ENCODE assay signal across 33 cellular contexts in genomic region chr3:182769673-182770072, GRCh38.
"Had no signal": no experiment of that assay in that cellular context is flagged by ENCODE, and none has a peak within 500 bp of the region (broad histone marks: within the 10 kb centered on the region; RNA-seq: fewer than 3 reads in every experiment).

No MANE protein-coding gene starts in this region.

- DNase-seq: activated effector memory CD4-positive, alpha-beta T cell treated with anti-CD3 and anti-CD28 coated beads, Interleukin-2, amount 50 U/mL, for 16 hours; activated effector memory CD4-positive, alpha-beta T cell treated with Interleukin-2 at 50 U/mL for 16 hours; activated gamma-delta T cell; activated gamma-delta T cell treated with Interleukin-2 at 50 U/mL for 16 hours; activated naive CD4-positive, alpha-beta T cell; activated naive CD4-positive, alpha-beta T cell treated with anti-CD3 and anti-CD28 coated beads for 36 hours; activated naive CD4-positive, alpha-beta T cell treated with anti-CD3 and anti-CD28 coated beads, Interleukin-2, amount 10 ng/mL, durations not matched to agents 7 days and 5 days; activated naive CD4-positive, alpha-beta T cell treated with anti-CD3 and anti-CD28 coated beads, Interleukin-2, amount 50 U/mL, for 16 hours; activated naive CD4-positive, alpha-beta T cell treated with Interleukin-2 at 50 U/mL for 16 hours; activated naive CD8-positive, alpha-beta T cell treated with anti-CD3 and anti-CD28 coated beads for 36 hours; activated naive CD8-positive, alpha-beta T cell treated with anti-CD3 and anti-CD28 coated beads, Interleukin-2, amount 10 ng/mL, durations not matched to agents 7 days and 5 days; activated naive CD8-positive, alpha-beta T cell treated with anti-CD3 and anti-CD28 coated beads, Interleukin-2, amount 50 U/mL, for 24 hours; activated T-cell treated with anti-CD3 and anti-CD28 coated beads, Interleukin-2, amount 50 U/mL, for 1 hour; activated T-cell treated with anti-CD3 and anti-CD28 coated beads, Interleukin-2, amount 50 U/mL, for 24 hours; activated T-cell treated with anti-CD3 and anti-CD28 coated beads, Interleukin-2, amount 50 U/mL, for 4 hours; activated T-cell treated with anti-CD3 and anti-CD28 coated beads, Interleukin-2, amount 50 U/mL, for 48 hours; activated T-cell treated with anti-CD3 and anti-CD28 coated beads, Interleukin-2, amount 50 U/mL, for 72 hours; adrenal gland; amniotic stem cell; amygdala; anterior cingulate cortex; aorta; brain microvascular endothelial cell; caudate nucleus; central memory CD4-positive, alpha-beta T cell; cerebellar nuclear complex had no signal

- H3K9me3 ChIP-seq: adrenal gland, ascending aorta, breast epithelium had no signal

- H3K4me3 ChIP-seq: adrenal gland, ascending aorta, breast epithelium, cardiac muscle cell had no signal

- H3K27ac ChIP-seq: adrenal gland, ascending aorta, brain microvascular endothelial cell, breast epithelium, cardiac muscle cell had no signal

- H3K27me3 ChIP-seq: adrenal gland, ascending aorta, brain microvascular endothelial cell, breast epithelium, cardiac muscle cell had no signal

- ATAC-seq: activated naive CD4-positive, alpha-beta T cell treated with anti-CD3 and anti-CD28 coated beads, Interleukin-2, amount 50 U/mL, for 72 hours; activated naive CD8-positive, alpha-beta T cell treated with anti-CD3 and anti-CD28 coated beads, Interleukin-2, amount 50 U/mL, for 24 hours; activated T-cell treated with anti-CD3 and anti-CD28 coated beads, Interleukin-2, amount 50 U/mL, for 4 hours; activated T-cell treated with anti-CD3 and anti-CD28 coated beads, Interleukin-2, amount 50 U/mL, for 72 hours; activated T-helper 17 cell treated with anti-CD3 and anti-CD28 coated beads, Interleukin-2, amount 50 U/mL, for 72 hours had no signal

- H3K36me3 ChIP-seq: adrenal gland, ascending aorta, brain microvascular endothelial cell, breast epithelium, cardiac muscle cell had no signal

- H3K4me1 ChIP-seq: adrenal gland, ascending aorta, breast epithelium had no signal

- FAIRE-seq: astrocyte, bronchial epithelial cell had no signal
